Comparison of ENCODE assay signal across 1 cellular context in the genomic region with DNA sequence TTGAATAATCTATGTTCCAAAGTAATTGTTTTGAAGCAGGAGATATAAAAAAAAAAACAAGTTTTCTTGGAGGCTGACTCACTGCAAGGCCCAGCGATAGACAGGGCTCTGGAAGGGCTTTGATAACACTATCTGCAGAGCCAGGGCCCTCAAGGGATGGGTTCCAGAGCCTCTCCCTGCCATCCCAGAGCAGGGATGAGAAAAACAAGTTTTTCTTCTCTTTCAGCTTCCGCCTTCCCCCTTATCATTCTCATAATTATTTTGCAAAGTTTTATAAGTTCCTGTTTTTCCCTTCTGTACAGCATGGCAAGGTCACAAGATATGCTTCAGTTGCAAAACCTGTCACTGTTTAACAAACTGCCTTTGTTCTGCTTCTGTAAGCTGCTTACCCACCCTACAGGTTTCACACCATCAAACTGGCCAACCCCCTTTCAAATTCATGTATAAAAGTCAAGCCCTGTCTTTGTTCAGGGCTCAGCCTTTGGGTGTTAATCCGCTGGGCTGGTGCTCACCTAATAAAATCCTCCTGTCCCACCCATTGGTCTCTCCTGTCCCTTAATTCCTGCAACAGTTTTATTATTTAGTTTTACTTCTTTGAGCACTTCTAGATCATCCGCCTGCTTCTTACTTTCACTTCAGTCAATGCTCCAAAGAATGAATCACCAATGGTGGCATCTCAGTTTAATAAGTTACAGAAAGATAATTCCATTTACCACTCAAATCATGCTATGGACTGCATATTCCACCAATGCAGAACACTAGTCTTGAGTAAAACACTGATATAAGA.
TF ChIP-seq lines count a peak whose summit lies in the region.

No MANE protein-coding gene starts in this region.

TF ChIP-seq in K562, 482 proteins besides CTCF, POLR2A, EP300 and RAD21 (continued from another document and continues in another):
- TF ChIP-seq TAF1 (IDR thresholded peaks at IDR 0.05; ENCODE audit: control insufficient read depth, extremely low read depth, insufficient read depth, low read length, severe bottlenecking) (peak; percentile 34), MYBL2 (IDR thresholded peaks at IDR 0.05; ENCODE audit: low read depth) (no peak; the same call in 1 of the 2 replicates), MYBL2 (CRISPR knock-in tag; IDR thresholded peaks at IDR 0.05; ENCODE audit: borderline replicate concordance) (no peak), NR3C1 (CRISPR knock-in tag; IDR thresholded peaks at IDR 0.05) (no peak), CBX5 (IDR thresholded peaks at IDR 0.05; ENCODE audit: borderline replicate concordance, low read depth) (peak; percentile 98), PHB (CRISPR knock-in tag; IDR thresholded peaks at IDR 0.05) (no peak), CSDE1 (IDR thresholded peaks at IDR 0.05) (0 out of 4 replicates have a peak, but pooled peaks of 1 of the 2 experiments have one; percentile 14), ZKSCAN1 (IDR thresholded peaks at IDR 0.05; ENCODE audit: low read depth, low read length) (no peak), ZNF232 (CRISPR knock-in tag; IDR thresholded peaks at IDR 0.05) (no peak), YBX1 (IDR thresholded peaks at IDR 0.05) (no peak), CREB1 (IDR thresholded peaks at IDR 0.05) (no peak), CREB1 (CRISPR knock-in tag; IDR thresholded peaks at IDR 0.05) (no peak), HOXB6 (CRISPR knock-in tag; IDR thresholded peaks at IDR 0.05; ENCODE audit: borderline replicate concordance) (no peak), BCOR (IDR thresholded peaks at IDR 0.05) (no peak; the same call in 1 of the 2 replicates), RBM34 (IDR thresholded peaks at IDR 0.05; ENCODE audit: borderline replicate concordance, insufficient read depth, low read length) (no peak), ZNF274 (IDR thresholded peaks at IDR 0.05; ENCODE audit: borderline replicate concordance, low read depth, low read length) (peak; percentile 46; the same call in 1 of the 2 replicates), PHB2 (IDR thresholded peaks at IDR 0.05; ENCODE audit: low read depth) (peak; percentile 88), YY1 (IDR thresholded peaks at IDR 0.05; ENCODE audit: borderline replicate concordance in 1 of 3, control insufficient read depth in 1 of 3, extremely low read depth in 1 of 3, insufficient read depth in 3 of 3, insufficient read length in 1 of 3, insufficient replicate concordance in 2 of 3, low read depth in 1 of 3, low read length in 2 of 3) (no peak), TCF7L2 (IDR thresholded peaks at IDR 0.05; ENCODE audit: low read depth, low read length) (no peak; the same call in 1 of the 2 replicates), GTF2F1 (IDR thresholded peaks at IDR 0.05; ENCODE audit: low read depth, low read length) (no peak), ZNF830 (CRISPR knock-in tag; IDR thresholded peaks at IDR 0.05) (no peak), NR4A1 (CRISPR knock-in tag; IDR thresholded peaks at IDR 0.05) (no peak), NR4A1 (tag; IDR thresholded peaks at IDR 0.05) (peak; percentile 73; the same call in 1 of the 2 replicates), HNRNPK (IDR thresholded peaks at IDR 0.05; ENCODE audit: low read depth, low read length, poor library complexity, severe bottlenecking) (no peak), SP2 (IDR thresholded peaks at IDR 0.05; ENCODE audit: extremely low read depth, low read depth, low read length, poor library complexity, severe bottlenecking) (no peak), RBM15 (IDR thresholded peaks at IDR 0.05; ENCODE audit: insufficient read depth, low read length) (no peak), EWSR1 (IDR thresholded peaks at IDR 0.05; ENCODE audit: borderline replicate concordance, low read depth, partially characterized antibody) (no peak), JUNB (CRISPR knock-in tag; conservative IDR thresholded peaks at IDR 0.05) (no peak), MECOM (CRISPR knock-in tag; IDR thresholded peaks at IDR 0.05) (0 out of 2 replicates have a peak, but pooled peaks have one; percentile 26), CAMTA2 (CRISPR knock-in tag; conservative IDR thresholded peaks at IDR 0.05) (no peak), SRF (CRISPR knock-in tag; IDR thresholded peaks at IDR 0.05) (no peak), PHTF2 (CRISPR knock-in tag; IDR thresholded peaks at IDR 0.05) (no peak), ZNF239 (CRISPR knock-in tag; IDR thresholded peaks at IDR 0.05) (no peak), ARHGAP35 (IDR thresholded peaks at IDR 0.05; ENCODE audit: partially characterized antibody) (no peak), ZNF717 (CRISPR knock-in tag; IDR thresholded peaks at IDR 0.05) (no peak), CBX8 (IDR thresholded peaks at IDR 0.05; ENCODE audit: borderline replicate concordance, extremely low read depth, low read depth, low read length, poor library complexity, severe bottlenecking) (no peak), MYNN (IDR thresholded peaks at IDR 0.05) (peak; percentile 13; the same call in 1 of the 2 replicates), MYNN (CRISPR knock-in tag; IDR thresholded peaks at IDR 0.05) (no peak), PHF21A (IDR thresholded peaks at IDR 0.05; ENCODE audit: borderline replicate concordance, low read depth) (no peak), IFI16 (CRISPR knock-in tag; IDR thresholded peaks at IDR 0.05) (no peak; the same call in 1 of the 2 replicates), HDAC6 (IDR thresholded peaks at IDR 0.05; ENCODE audit: low read depth, low read length) (no peak), STAT5B (CRISPR knock-in tag; IDR thresholded peaks at IDR 0.05) (no peak), CCNT2 (IDR thresholded peaks at IDR 0.05; ENCODE audit: borderline replicate concordance, extremely low read depth, insufficient read length, low read depth, low read length) (peak; percentile 99)
- TF ChIP-seq, protein P1, sequence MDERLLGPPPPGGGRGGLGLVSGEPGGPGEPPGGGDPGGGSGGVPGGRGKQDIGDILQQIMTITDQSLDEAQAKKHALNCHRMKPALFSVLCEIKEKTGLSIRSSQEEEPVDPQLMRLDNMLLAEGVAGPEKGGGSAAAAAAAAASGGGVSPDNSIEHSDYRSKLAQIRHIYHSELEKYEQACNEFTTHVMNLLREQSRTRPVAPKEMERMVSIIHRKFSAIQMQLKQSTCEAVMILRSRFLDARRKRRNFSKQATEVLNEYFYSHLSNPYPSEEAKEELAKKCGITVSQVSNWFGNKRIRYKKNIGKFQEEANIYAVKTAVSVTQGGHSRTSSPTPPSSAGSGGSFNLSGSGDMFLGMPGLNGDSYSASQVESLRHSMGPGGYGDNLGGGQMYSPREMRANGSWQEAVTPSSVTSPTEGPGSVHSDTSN (CRISPR knock-in tag; IDR thresholded peaks at IDR 0.05; ENCODE audit: low read depth), result no peak; the same call in 1 of the 2 replicates
- TF ChIP-seq, protein P1 (tag; conservative IDR thresholded peaks at IDR 0.05; ENCODE audit: low read depth), result peak; percentile 88
- TF ChIP-seq, protein P2, sequence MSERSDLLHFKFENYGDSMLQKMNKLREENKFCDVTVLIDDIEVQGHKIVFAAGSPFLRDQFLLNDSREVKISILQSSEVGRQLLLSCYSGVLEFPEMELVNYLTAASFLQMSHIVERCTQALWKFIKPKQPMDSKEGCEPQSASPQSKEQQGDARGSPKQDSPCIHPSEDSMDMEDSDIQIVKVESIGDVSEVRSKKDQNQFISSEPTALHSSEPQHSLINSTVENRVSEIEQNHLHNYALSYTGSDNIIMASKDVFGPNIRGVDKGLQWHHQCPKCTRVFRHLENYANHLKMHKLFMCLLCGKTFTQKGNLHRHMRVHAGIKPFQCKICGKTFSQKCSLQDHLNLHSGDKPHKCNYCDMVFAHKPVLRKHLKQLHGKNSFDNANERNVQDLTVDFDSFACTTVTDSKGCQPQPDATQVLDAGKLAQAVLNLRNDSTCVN (CRISPR knock-in tag; IDR thresholded peaks at IDR 0.05), result no peak
- TF ChIP-seq, protein P3, sequence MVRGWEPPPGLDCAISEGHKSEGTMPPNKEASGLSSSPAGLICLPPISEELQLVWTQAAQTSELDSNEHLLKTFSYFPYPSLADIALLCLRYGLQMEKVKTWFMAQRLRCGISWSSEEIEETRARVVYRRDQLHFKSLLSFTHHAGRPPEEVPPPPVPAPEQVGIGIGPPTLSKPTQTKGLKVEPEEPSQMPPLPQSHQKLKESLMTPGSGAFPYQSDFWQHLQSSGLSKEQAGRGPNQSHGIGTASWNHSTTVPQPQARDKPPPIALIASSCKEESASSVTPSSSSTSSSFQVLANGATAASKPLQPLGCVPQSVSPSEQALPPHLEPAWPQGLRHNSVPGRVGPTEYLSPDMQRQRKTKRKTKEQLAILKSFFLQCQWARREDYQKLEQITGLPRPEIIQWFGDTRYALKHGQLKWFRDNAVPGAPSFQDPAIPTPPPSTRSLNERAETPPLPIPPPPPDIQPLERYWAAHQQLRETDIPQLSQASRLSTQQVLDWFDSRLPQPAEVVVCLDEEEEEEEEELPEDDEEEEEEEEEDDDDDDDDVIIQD (CRISPR knock-in tag; IDR thresholded peaks at IDR 0.05), result no peak
- TF ChIP-seq, protein P4, sequence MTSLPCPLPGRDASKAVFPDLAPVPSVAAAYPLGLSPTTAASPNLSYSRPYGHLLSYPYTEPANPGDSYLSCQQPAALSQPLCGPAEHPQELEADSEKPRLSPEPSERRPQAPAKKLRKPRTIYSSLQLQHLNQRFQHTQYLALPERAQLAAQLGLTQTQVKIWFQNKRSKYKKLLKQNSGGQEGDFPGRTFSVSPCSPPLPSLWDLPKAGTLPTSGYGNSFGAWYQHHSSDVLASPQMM (CRISPR knock-in tag; IDR thresholded peaks at IDR 0.05), result no peak
- TF ChIP-seq, protein P5, sequence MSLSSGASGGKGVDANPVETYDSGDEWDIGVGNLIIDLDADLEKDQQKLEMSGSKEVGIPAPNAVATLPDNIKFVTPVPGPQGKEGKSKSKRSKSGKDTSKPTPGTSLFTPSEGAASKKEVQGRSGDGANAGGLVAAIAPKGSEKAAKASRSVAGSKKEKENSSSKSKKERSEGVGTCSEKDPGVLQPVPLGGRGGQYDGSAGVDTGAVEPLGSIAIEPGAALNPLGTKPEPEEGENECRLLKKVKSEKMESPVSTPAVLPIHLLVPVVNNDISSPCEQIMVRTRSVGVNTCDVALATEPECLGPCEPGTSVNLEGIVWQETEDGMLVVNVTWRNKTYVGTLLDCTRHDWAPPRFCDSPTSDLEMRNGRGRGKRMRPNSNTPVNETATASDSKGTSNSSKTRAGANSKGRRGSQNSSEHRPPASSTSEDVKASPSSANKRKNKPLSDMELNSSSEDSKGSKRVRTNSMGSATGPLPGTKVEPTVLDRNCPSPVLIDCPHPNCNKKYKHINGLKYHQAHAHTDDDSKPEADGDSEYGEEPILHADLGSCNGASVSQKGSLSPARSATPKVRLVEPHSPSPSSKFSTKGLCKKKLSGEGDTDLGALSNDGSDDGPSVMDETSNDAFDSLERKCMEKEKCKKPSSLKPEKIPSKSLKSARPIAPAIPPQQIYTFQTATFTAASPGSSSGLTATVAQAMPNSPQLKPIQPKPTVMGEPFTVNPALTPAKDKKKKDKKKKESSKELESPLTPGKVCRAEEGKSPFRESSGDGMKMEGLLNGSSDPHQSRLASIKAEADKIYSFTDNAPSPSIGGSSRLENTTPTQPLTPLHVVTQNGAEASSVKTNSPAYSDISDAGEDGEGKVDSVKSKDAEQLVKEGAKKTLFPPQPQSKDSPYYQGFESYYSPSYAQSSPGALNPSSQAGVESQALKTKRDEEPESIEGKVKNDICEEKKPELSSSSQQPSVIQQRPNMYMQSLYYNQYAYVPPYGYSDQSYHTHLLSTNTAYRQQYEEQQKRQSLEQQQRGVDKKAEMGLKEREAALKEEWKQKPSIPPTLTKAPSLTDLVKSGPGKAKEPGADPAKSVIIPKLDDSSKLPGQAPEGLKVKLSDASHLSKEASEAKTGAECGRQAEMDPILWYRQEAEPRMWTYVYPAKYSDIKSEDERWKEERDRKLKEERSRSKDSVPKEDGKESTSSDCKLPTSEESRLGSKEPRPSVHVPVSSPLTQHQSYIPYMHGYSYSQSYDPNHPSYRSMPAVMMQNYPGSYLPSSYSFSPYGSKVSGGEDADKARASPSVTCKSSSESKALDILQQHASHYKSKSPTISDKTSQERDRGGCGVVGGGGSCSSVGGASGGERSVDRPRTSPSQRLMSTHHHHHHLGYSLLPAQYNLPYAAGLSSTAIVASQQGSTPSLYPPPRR (CRISPR knock-in tag; IDR thresholded peaks at IDR 0.05; ENCODE audit: borderline replicate concordance), result no peak
- TF ChIP-seq, protein P6, sequence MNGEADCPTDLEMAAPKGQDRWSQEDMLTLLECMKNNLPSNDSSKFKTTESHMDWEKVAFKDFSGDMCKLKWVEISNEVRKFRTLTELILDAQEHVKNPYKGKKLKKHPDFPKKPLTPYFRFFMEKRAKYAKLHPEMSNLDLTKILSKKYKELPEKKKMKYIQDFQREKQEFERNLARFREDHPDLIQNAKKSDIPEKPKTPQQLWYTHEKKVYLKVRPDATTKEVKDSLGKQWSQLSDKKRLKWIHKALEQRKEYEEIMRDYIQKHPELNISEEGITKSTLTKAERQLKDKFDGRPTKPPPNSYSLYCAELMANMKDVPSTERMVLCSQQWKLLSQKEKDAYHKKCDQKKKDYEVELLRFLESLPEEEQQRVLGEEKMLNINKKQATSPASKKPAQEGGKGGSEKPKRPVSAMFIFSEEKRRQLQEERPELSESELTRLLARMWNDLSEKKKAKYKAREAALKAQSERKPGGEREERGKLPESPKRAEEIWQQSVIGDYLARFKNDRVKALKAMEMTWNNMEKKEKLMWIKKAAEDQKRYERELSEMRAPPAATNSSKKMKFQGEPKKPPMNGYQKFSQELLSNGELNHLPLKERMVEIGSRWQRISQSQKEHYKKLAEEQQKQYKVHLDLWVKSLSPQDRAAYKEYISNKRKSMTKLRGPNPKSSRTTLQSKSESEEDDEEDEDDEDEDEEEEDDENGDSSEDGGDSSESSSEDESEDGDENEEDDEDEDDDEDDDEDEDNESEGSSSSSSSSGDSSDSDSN (IDR thresholded peaks at IDR 0.05; ENCODE audit: borderline replicate concordance in 1 of 2, low read depth in 2 of 2, low read length in 2 of 2), result no peak
- TF ChIP-seq, protein P7, sequence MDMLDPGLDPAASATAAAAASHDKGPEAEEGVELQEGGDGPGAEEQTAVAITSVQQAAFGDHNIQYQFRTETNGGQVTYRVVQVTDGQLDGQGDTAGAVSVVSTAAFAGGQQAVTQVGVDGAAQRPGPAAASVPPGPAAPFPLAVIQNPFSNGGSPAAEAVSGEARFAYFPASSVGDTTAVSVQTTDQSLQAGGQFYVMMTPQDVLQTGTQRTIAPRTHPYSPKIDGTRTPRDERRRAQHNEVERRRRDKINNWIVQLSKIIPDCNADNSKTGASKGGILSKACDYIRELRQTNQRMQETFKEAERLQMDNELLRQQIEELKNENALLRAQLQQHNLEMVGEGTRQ (CRISPR knock-in tag; IDR thresholded peaks at IDR 0.05), result no peak
- TF ChIP-seq, protein P8, sequence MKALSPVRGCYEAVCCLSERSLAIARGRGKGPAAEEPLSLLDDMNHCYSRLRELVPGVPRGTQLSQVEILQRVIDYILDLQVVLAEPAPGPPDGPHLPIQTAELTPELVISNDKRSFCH (CRISPR knock-in tag; IDR thresholded peaks at IDR 0.05), result no peak
- TF ChIP-seq, protein P8 (tag; IDR thresholded peaks at IDR 0.05), result peak; percentile 57
